In genomic region chr10:30827531-30828120, GRCh38 we compare ENCODE assay signal across 14 cellular contexts.
DNase-seq lines count a peak whose midpoint lies in the region; ATAC-seq lines count a peak whose summit lies in the region.
"Had no signal": no experiment of that assay in that cellular context is flagged by ENCODE, and none has a peak within 500 bp of the region (broad histone marks: within the 10 kb centered on the region; RNA-seq: fewer than 3 reads in every experiment).

No MANE protein-coding gene starts in this region.

- no peak overlapping the region for H3K4me3 Mint-ChIP-seq in immature natural killer cell
- H3K4me3 Mint-ChIP-seq: neural crest cell had no signal

- DNase-seq in NCI-H1105 treated with DMSO at 0.1 percent for 48 hours (lab: John Stamatoyannopoulos, UW) = peak; percentile 42
- no peak for DNase-seq in NCI-H1105 (lab: John Stamatoyannopoulos, UW)
- peak; percentile 65 for DNase-seq in SHP77 treated with DMSO at 0.1 percent for 48 hours (lab: John Stamatoyannopoulos, UW)
- peak; percentile 85 for DNase-seq in fibroblast of the conjunctiva (ENCODE audit: low read depth)
- peak; percentile 46 for DNase-seq in skeletal muscle cell (ENCODE audit: low read depth)
- DNase-seq in DMS79 (lab: John Stamatoyannopoulos, UW) = no peak
- DNase-seq in immature natural killer cell = no peak
- DNase-seq: NCI-H2171; stimulated activated naive CD8-positive, alpha-beta T cell treated with anti-CD3 and anti-CD28 coated beads, Interleukin-15, Interleukin-2, amounts not matched to agents 100 U/mL and 50 U/mL, for 24 hours had no signal

- no peak overlapping the region for H3K4me3 ChIP-seq in skeletal muscle cell (ENCODE audit: low read depth, low read length)
- H3K4me3 ChIP-seq: cardiac muscle cell, lung had no signal

- no peak for ATAC-seq in HG02798 (IDR thresholded peaks at IDR 0.05; ENCODE audit: poor library complexity, unreplicated experiment)
- ATAC-seq: HepG2; stimulated activated naive CD8-positive, alpha-beta T cell treated with anti-CD3 and anti-CD28 coated beads, Interleukin-15, Interleukin-2, amounts not matched to agents 100 U/mL and 50 U/mL, for 24 hours had no signal

- H3K27ac Mint-ChIP-seq in immature natural killer cell = no peak overlapping the region

- H3K9me3 Mint-ChIP-seq in immature natural killer cell = no peaks in the 10 kb centered on the region
- H3K9me3 Mint-ChIP-seq: neural crest cell had no signal

- no peaks in the 10 kb centered on the region for H3K4me1 Mint-ChIP-seq in immature natural killer cell

- no peaks in the 10 kb centered on the region for H3K36me3 Mint-ChIP-seq in immature natural killer cell

- peaks cover 1 to 6% (median 2%) of the 10 kb centered on the region in 3 donors for H3K27me3 Mint-ChIP-seq in immature natural killer cell (ENCODE audit: low read depth in 3 of 3)

Comparison
In these comparisons a context has a peak if more than half of its experiments do, and no peak if none do; other contexts are left out.
1. DNase-seq: peak in NCI-H1105 treated with DMSO at 0.1 percent for 48 hours (single experiment), SHP77 treated with DMSO at 0.1 percent for 48 hours (single experiment), fibroblast of the conjunctiva (single experiment) and skeletal muscle cell (single experiment); none in NCI-H1105 (single experiment), DMS79 (single experiment) and immature natural killer cell (0 of 3).